ENCODE assay signal across 17 cellular contexts in genomic region chr18:73407506-73407905, GRCh38.
A peak's percentile ranks its signal among the peaks of the same experiment; 100 is the strongest.
DNase-seq lines count a peak whose midpoint lies in the region; ATAC-seq and TF ChIP-seq lines count a peak whose summit lies in the region.
"Had no signal": no experiment of that assay in that cellular context is flagged by ENCODE, and none has a peak within 500 bp of the region (broad histone marks: within the 10 kb centered on the region; RNA-seq: fewer than 3 reads in every experiment).

No MANE protein-coding gene starts in this region.

- no peaks in the 10 kb centered on the region for H3K9me3 ChIP-seq in hepatocyte (ENCODE audit: low read depth)
- H3K9me3 ChIP-seq: lower lobe of right lung, MG63, Peyer's patch had no signal

- H2AFZ ChIP-seq in hepatocyte: no peak overlapping the region

- TF ChIP-seq CTCF in HFF-Myc (IDR thresholded peaks at IDR 0.05; ENCODE audit: low read depth, low read length, missing control alignments): no peak
- TF ChIP-seq CTCF in WTC11 (IDR thresholded peaks at IDR 0.05): no peak
- no peak for TF ChIP-seq CTCF in nephron progenitor cell (IDR thresholded peaks at IDR 0.05)
- TF ChIP-seq CTCF in hepatocyte (IDR thresholded peaks at IDR 0.05; ENCODE audit: poor library complexity): no peak

- H3K4me1 ChIP-seq in hepatocyte (ENCODE audit: insufficient read depth): no peaks in the 10 kb centered on the region
- H3K4me1 ChIP-seq: lower lobe of right lung, Peyer's patch had no signal

- WGBS in hepatocyte (ENCODE audit: low lambda C conversion rate, missing lambda C conversion rate): 29% methylated on average over 1 of the region's 1 CpG

- H3K27me3 ChIP-seq in hepatocyte: no peaks in the 10 kb centered on the region
- H3K27me3 ChIP-seq: MG63, Peyer's patch had no signal

- H3K4me1 Mint-ChIP-seq in WTC11 (peaks cover 28% of the 10 kb centered on the region), nephron progenitor cell (peaks cover 32% of the 10 kb centered on the region)
- no peaks in the 10 kb centered on the region for H3K4me1 Mint-ChIP-seq in activated CD4-positive, alpha-beta memory T cell treated with anti-CD3 and anti-CD28 coated beads, Interleukin-2, amount 10 ng/mL, durations not matched to agents 7 days and 5 days

- no peaks in the 10 kb centered on the region for H3K79me2 ChIP-seq in hepatocyte

- H3K4me3 Mint-ChIP-seq in WTC11 (no peak overlapping the region), nephron progenitor cell (no peak overlapping the region)
- H3K4me3 Mint-ChIP-seq in activated CD4-positive, alpha-beta memory T cell treated with anti-CD3 and anti-CD28 coated beads, Interleukin-2, amount 10 ng/mL, durations not matched to agents 7 days and 5 days: no peak overlapping the region
- H3K4me3 Mint-ChIP-seq: natural killer cell had no signal

- no peaks in the 10 kb centered on the region for H4K20me1 ChIP-seq in hepatocyte (ENCODE audit: insufficient read depth, poor library complexity, severe bottlenecking)

- CTCF ChIA-PET in WTC11 (lab: Charles Lee): interaction anchor here (0.6 kb wide), 1 partner anchor 675 kb away, joined by 3 read pairs; no protein-coding TSS in a partner anchor
- CTCF ChIA-PET in activated CD4-positive, alpha-beta memory T cell treated with anti-CD3 and anti-CD28 coated beads, Interleukin-2, amount 10 ng/mL, durations not matched to agents 7 days and 5 days (lab: Charles Lee): no interaction called here

- H3K9me3 Mint-ChIP-seq in WTC11 (peaks cover 7% of the 10 kb centered on the region; the same call in 1 of the 2 replicates), nephron progenitor cell (peaks cover 3% of the 10 kb centered on the region)
- H3K9me3 Mint-ChIP-seq in activated CD4-positive, alpha-beta memory T cell treated with anti-CD3 and anti-CD28 coated beads, Interleukin-2, amount 10 ng/mL, durations not matched to agents 7 days and 5 days: peaks cover 22% of the 10 kb centered on the region

- H3K4me2 ChIP-seq in hepatocyte: no peak overlapping the region

- H3K27ac Mint-ChIP-seq in WTC11 (no peak overlapping the region), nephron progenitor cell (peak overlapping the region; percentile 78)
- H3K27ac Mint-ChIP-seq in activated CD4-positive, alpha-beta memory T cell treated with anti-CD3 and anti-CD28 coated beads, Interleukin-2, amount 10 ng/mL, durations not matched to agents 7 days and 5 days: no peak overlapping the region
- H3K27ac Mint-ChIP-seq: natural killer cell had no signal

- no peaks in the 10 kb centered on the region for H3K36me3 ChIP-seq in hepatocyte (replicated peaks; ENCODE audit: insufficient read depth, low read depth)
- H3K36me3 ChIP-seq: lower lobe of right lung, MG63, Peyer's patch had no signal

- H3K27me3 Mint-ChIP-seq in WTC11 (ENCODE audit: low read depth): no peaks in the 10 kb centered on the region; the same call in 1 of the 2 replicates
- peaks cover 2% of the 10 kb centered on the region for H3K27me3 Mint-ChIP-seq in nephron progenitor cell (ENCODE audit: low read depth, poor library complexity)
- H3K27me3 Mint-ChIP-seq in activated CD4-positive, alpha-beta memory T cell treated with anti-CD3 and anti-CD28 coated beads, Interleukin-2, amount 10 ng/mL, durations not matched to agents 7 days and 5 days: no peaks in the 10 kb centered on the region

- peak; percentile 62 for ATAC-seq in WTC11
- ATAC-seq: lower lobe of right lung, natural killer cell had no signal

- POLR2A ChIA-PET in WTC11 (lab: Charles Lee): interaction anchor here (0.7 kb wide), 1 partner anchor 132 kb away, joined by 3 read pairs; no protein-coding TSS in a partner anchor
- POLR2A ChIA-PET in activated CD4-positive, alpha-beta memory T cell treated with anti-CD3 and anti-CD28 coated beads, Interleukin-2, amount 10 ng/mL, durations not matched to agents 7 days and 5 days (lab: Charles Lee): no interaction called here

- H3K9me2 ChIP-seq in hepatocyte (replicated peaks; ENCODE audit: insufficient read depth): no peaks in the 10 kb centered on the region

- H3K4me3 ChIP-seq in HFF-Myc (replicated peaks; ENCODE audit: low read depth, low read length) (no peak overlapping the region), hepatocyte (no peak overlapping the region)
- H3K4me3 ChIP-seq: coronary artery, lower lobe of right lung, MG63, Peyer's patch had no signal

- no peak overlapping the region for H3K27ac ChIP-seq in hepatocyte
- H3K27ac ChIP-seq: coronary artery, lower lobe of right lung, Peyer's patch, VCaP had no signal

- no peaks in the 10 kb centered on the region for H3K36me3 Mint-ChIP-seq in WTC11
- no peaks in the 10 kb centered on the region for H3K36me3 Mint-ChIP-seq in nephron progenitor cell (ENCODE audit: low read depth)
- no peaks in the 10 kb centered on the region for H3K36me3 Mint-ChIP-seq in activated CD4-positive, alpha-beta memory T cell treated with anti-CD3 and anti-CD28 coated beads, Interleukin-2, amount 10 ng/mL, durations not matched to agents 7 days and 5 days (ENCODE audit: low read depth)
- H3K36me3 Mint-ChIP-seq: natural killer cell had no signal

- in situ Hi-C loops in ACHN (cut with HindIII; ENCODE audit: low pct_ligation_motif_present, low pct_unique_long_range_greater_than_20kb, low sequenced_read_pairs): no loop called here

- DNase-seq in HFF-Myc (ENCODE audit: extremely low read depth, low read depth): peak; percentile 10
- DNase-seq in WTC11 (ENCODE audit: low spot score): no peak
- peak; percentile 15 for DNase-seq in fibroblast of peridontal ligament (ENCODE audit: extremely low read depth)
- no peak for DNase-seq in nephron progenitor cell
- no peak for DNase-seq in hepatocyte (ENCODE audit: low spot score)
- no peak for DNase-seq in activated CD4-positive, alpha-beta memory T cell treated with anti-CD3 and anti-CD28 coated beads, Interleukin-2, amount 10 ng/mL, durations not matched to agents 7 days and 5 days
- DNase-seq in ACHN: no peak
- DNase-seq: lower lobe of right lung; MG63; natural killer cell; NCI-H1930; NCI-H526 treated with DMSO at 0.1 percent for 48 hours; Peyer's patch; stimulated activated CD4-positive, alpha-beta T cell treated with anti-CD3 and anti-CD28 coated beads, Interleukin-2, amount 100 ng/mL, for 24 hours; SW 1271 had no signal

TF ChIP-seq in WTC11, 78 proteins besides CTCF, POLR2A, EP300 and RAD21:
- no peak for TF ChIP-seq JUN (CRISPR knock-in tag; IDR thresholded peaks at IDR 0.05)
- TF ChIP-seq STAT6 (CRISPR knock-in tag; conservative IDR thresholded peaks at IDR 0.05; ENCODE audit: low read depth): no peak
- TF ChIP-seq SMAD3 (CRISPR knock-in tag; IDR thresholded peaks at IDR 0.05; ENCODE audit: borderline replicate concordance): no peak
- no peak for TF ChIP-seq IRF1 (CRISPR knock-in tag; IDR thresholded peaks at IDR 0.05)
- TF ChIP-seq ZNF423 (CRISPR knock-in tag; IDR thresholded peaks at IDR 0.05): no peak
- no peak for TF ChIP-seq AR (CRISPR knock-in tag; IDR thresholded peaks at IDR 0.05)

Comparison
In these comparisons a context has a peak if more than half of its experiments do, and no peak if none do; other contexts are left out.
1. DNase-seq: peak in HFF-Myc (single experiment) and fibroblast of peridontal ligament (single experiment); none in WTC11 (single experiment), nephron progenitor cell (single experiment), hepatocyte (single experiment), activated CD4-positive, alpha-beta memory T cell treated with anti-CD3 and anti-CD28 coated beads, Interleukin-2, amount 10 ng/mL, durations not matched to agents 7 days and 5 days (single experiment) and ACHN (single experiment).